ENCODE assay signal across 19 cellular contexts in genomic region chr9:70902171-70902570, GRCh38.
A peak's percentile ranks its signal among the peaks of the same experiment; 100 is the strongest.
DNase-seq lines count a peak whose midpoint lies in the region; ATAC-seq and TF ChIP-seq lines count a peak whose summit lies in the region.
"Had no signal": no experiment of that assay in that cellular context is flagged by ENCODE, and none has a peak within 500 bp of the region (broad histone marks: within the 10 kb centered on the region; RNA-seq: fewer than 3 reads in every experiment).

No MANE protein-coding gene starts in this region.

- H3K27me3 Mint-ChIP-seq in natural killer cell treated with Interleukin-12 subunit alpha and Interleukin-12 subunit beta and Interleukin-15 and Interleukin-18, amount 100 ng/mL, for 72 hours: peaks cover 0 to 8% of the 10 kb centered on the region in 2 donors

- H3K4me2 ChIP-seq in osteoblast (ENCODE audit: insufficient read depth, low read length): peak overlapping the region; percentile 68

- H3K79me2 ChIP-seq in osteoblast (ENCODE audit: insufficient read depth, low read length): no peaks in the 10 kb centered on the region

- peaks cover 16% of the 10 kb centered on the region for H3K4me1 ChIP-seq in RWPE2 (ENCODE audit: insufficient read depth, poor library complexity, severe bottlenecking)
- peaks cover 16% of the 10 kb centered on the region for H3K4me1 ChIP-seq in osteoblast (ENCODE audit: insufficient read depth, low read length)
- H3K4me1 ChIP-seq: ascending aorta had no signal

- no peaks in the 10 kb centered on the region for H3K4me1 Mint-ChIP-seq in natural killer cell treated with Interleukin-12 subunit alpha and Interleukin-12 subunit beta and Interleukin-15 and Interleukin-18, amount 100 ng/mL, for 72 hours (ENCODE audit: low read depth in 2 of 2)

- in situ Hi-C loops in G401 (cut with HindIII; ENCODE audit: low sequenced_read_pairs): no loop called here

- H4K20me1 ChIP-seq in osteoblast (ENCODE audit: insufficient read depth, low read length): no peaks in the 10 kb centered on the region

- no peaks in the 10 kb centered on the region for H3K9me3 ChIP-seq in RWPE2 (ENCODE audit: severe bottlenecking)
- H3K9me3 ChIP-seq in osteoblast (ENCODE audit: low read depth, low read length): no peaks in the 10 kb centered on the region
- H3K9me3 ChIP-seq: ascending aorta had no signal

- no peak overlapping the region for H3K27ac Mint-ChIP-seq in natural killer cell treated with Interleukin-12 subunit alpha and Interleukin-12 subunit beta and Interleukin-15 and Interleukin-18, amount 100 ng/mL, for 72 hours
- H3K27ac Mint-ChIP-seq: CD8-positive, alpha-beta T cell; T-helper 1 cell treated with Interleukin-12 subunit alpha and Interleukin-12 subunit beta and Interleukin-4 antibody, amounts not matched to agents 30 μg/mL and 1 μg/mL, for 36 hours had no signal

- H3K9me3 Mint-ChIP-seq in natural killer cell treated with Interleukin-12 subunit alpha and Interleukin-12 subunit beta and Interleukin-15 and Interleukin-18, amount 100 ng/mL, for 72 hours: no peaks in the 10 kb centered on the region
- H3K9me3 Mint-ChIP-seq: CD8-positive, alpha-beta T cell; T-helper 1 cell treated with Interleukin-12 subunit alpha and Interleukin-12 subunit beta and Interleukin-4 antibody, amounts not matched to agents 30 μg/mL and 1 μg/mL, for 36 hours had no signal

- no peak for TF ChIP-seq CTCF in RWPE2 (IDR thresholded peaks at IDR 0.05; ENCODE audit: poor library complexity, severe bottlenecking)
- no peak for TF ChIP-seq CTCF in osteoblast (IDR thresholded peaks at IDR 0.05; ENCODE audit: extremely low read depth, low read depth, low read length)

- H3K27me3 ChIP-seq in RWPE2 (ENCODE audit: insufficient read depth, poor library complexity, severe bottlenecking): no peaks in the 10 kb centered on the region
- H3K27me3 ChIP-seq in osteoblast (ENCODE audit: insufficient read depth, low read length): no peaks in the 10 kb centered on the region
- H3K27me3 ChIP-seq: ascending aorta had no signal

- no peaks in the 10 kb centered on the region for H3K36me3 ChIP-seq in RWPE2 (ENCODE audit: low read depth)
- H3K36me3 ChIP-seq in osteoblast (ENCODE audit: insufficient read depth, low read length): no peaks in the 10 kb centered on the region
- H3K36me3 ChIP-seq: ascending aorta had no signal

- H3K36me3 Mint-ChIP-seq in natural killer cell treated with Interleukin-12 subunit alpha and Interleukin-12 subunit beta and Interleukin-15 and Interleukin-18, amount 100 ng/mL, for 72 hours: no peaks in the 10 kb centered on the region
- H3K36me3 Mint-ChIP-seq: CD8-positive, alpha-beta T cell had no signal

- peak; percentile 35 for DNase-seq in G401 (ENCODE audit: low spot score)
- no peak for DNase-seq in RWPE2 (ENCODE audit: low spot score)
- DNase-seq in epithelial cell of prostate (ENCODE audit: low read depth, low spot score): no peak
- no peak for DNase-seq in osteoblast (ENCODE audit: insufficient read length, low spot score, missing footprints)
- no peak for DNase-seq in natural killer cell treated with Interleukin-12 subunit alpha and Interleukin-12 subunit beta and Interleukin-15 and Interleukin-18, amount 100 ng/mL, for 72 hours (ENCODE audit: low spot score)
- DNase-seq in NCI-H526 treated with DMSO at 0.1 percent for 48 hours (lab: John Stamatoyannopoulos, UW): no peak
- DNase-seq in NCI-H510A treated with DMSO at 0.1 percent for 48 hours (lab: John Stamatoyannopoulos, UW): no peak
- DNase-seq: activated CD4-positive, alpha-beta T cell treated with anti-CD3 and anti-CD28 coated beads, Interleukin-2, amount 50 U/mL, for 48 hours; activated naive CD4-positive, alpha-beta T cell; activated T-cell treated with anti-CD3 and anti-CD28 coated beads for 4 hours; CD8-positive, alpha-beta T cell; DMS79 treated with DMSO at 0.1 percent for 48 hours; NCI-H1105; NCI-H524 treated with DMSO at 0.1 percent for 48 hours; SHP77 treated with DMSO at 0.1 percent for 48 hours; stimulated activated CD4-positive, alpha-beta T cell treated with anti-CD3 and anti-CD28 coated beads, Interleukin-12 subunit alpha, Interleukin-12 subunit beta, amount 100 ng/mL, for 4 hours had no signal

- H3K4me3 ChIP-seq in RWPE2 (ENCODE audit: severe bottlenecking): no peak overlapping the region
- H3K4me3 ChIP-seq in osteoblast (ENCODE audit: insufficient read depth, low read length): no peak overlapping the region

- ATAC-seq in RWPE2 (ENCODE audit: low read depth): peak; percentile 43
- no peak for ATAC-seq in natural killer cell treated with Interleukin-12 subunit alpha and Interleukin-12 subunit beta and Interleukin-15 and Interleukin-18, amount 100 ng/mL, for 72 hours
- ATAC-seq: CD8-positive, alpha-beta T cell had no signal

- H3K4me3 Mint-ChIP-seq in natural killer cell treated with Interleukin-12 subunit alpha and Interleukin-12 subunit beta and Interleukin-15 and Interleukin-18, amount 100 ng/mL, for 72 hours: no peak overlapping the region
- H3K4me3 Mint-ChIP-seq: CD8-positive, alpha-beta T cell; T-helper 1 cell treated with Interleukin-12 subunit alpha and Interleukin-12 subunit beta and Interleukin-4 antibody, amounts not matched to agents 30 μg/mL and 1 μg/mL, for 36 hours had no signal

- H3K27ac ChIP-seq in RWPE2 (ENCODE audit: poor library complexity, severe bottlenecking): peak overlapping the region; percentile 78
- H3K27ac ChIP-seq in epithelial cell of prostate: peak overlapping the region; percentile 58
- H3K27ac ChIP-seq in osteoblast (ENCODE audit: low read depth, low read length): peak overlapping the region; percentile 44
- H3K27ac ChIP-seq: ascending aorta, coronary artery had no signal

- H2AFZ ChIP-seq in osteoblast (ENCODE audit: low read length): no peak overlapping the region
